In genomic region chr17:51103451-51103850, GRCh38 we compare ENCODE assay signal across 13 cellular contexts. TPM values are rescaled to one million over a fixed set of nuclear protein-coding genes. Genes with fewer than 3 reads are reported as not detected.
DNase-seq lines count a peak whose midpoint lies in the region; ATAC-seq, FAIRE-seq and TF ChIP-seq lines count a peak whose summit lies in the region.
"Had no signal": no experiment of that assay in that cellular context is flagged by ENCODE, and none has a peak within 500 bp of the region (broad histone marks: within the 10 kb centered on the region; RNA-seq: fewer than 3 reads in every experiment).

No MANE protein-coding gene starts in this region.

- no peak for ATAC-seq in WTC11
- no peak for ATAC-seq in GM21529 (IDR thresholded peaks at IDR 0.05; ENCODE audit: unreplicated experiment)
- no peak for ATAC-seq in foreskin keratinocyte

- H3K4me2 ChIP-seq in osteoblast (ENCODE audit: insufficient read depth, low read length) = peak overlapping the region; percentile 59
- H3K4me2 ChIP-seq: SK-N-SH had no signal

- H3K4me3 ChIP-seq in kidney (ENCODE audit: low read length in 2 of 2) = peak overlapping the region in 1 of 2 donors; percentile 11
- H3K4me3 ChIP-seq in osteoblast (ENCODE audit: insufficient read depth, low read length) = peak overlapping the region; percentile 10
- no peak overlapping the region for H3K4me3 ChIP-seq in H7 (ENCODE audit: insufficient read depth, low read depth, low read length)

- H3K9me3 ChIP-seq in kidney (ENCODE audit: control insufficient read depth in 1 of 2, low read length in 2 of 2) (no peaks in the 10 kb centered on the region), osteoblast (ENCODE audit: low read depth, low read length) (no peaks in the 10 kb centered on the region)
- H3K9me3 ChIP-seq: SK-N-SH had no signal

- peak overlapping the region; percentile 64; the same call in 1 of the 2 replicates for H3K27ac Mint-ChIP-seq in WTC11

- H3K27ac ChIP-seq in kidney (ENCODE audit: low read depth in 2 of 2, low read length in 2 of 2) = peak overlapping the region; percentile 32 to 35
- peak overlapping the region; percentile 40 for H3K27ac ChIP-seq in osteoblast (ENCODE audit: low read depth, low read length)
- H3K27ac ChIP-seq in foreskin keratinocyte = no peak overlapping the region

- peaks cover 92% of the 10 kb centered on the region for H3K79me2 ChIP-seq in osteoblast (ENCODE audit: insufficient read depth, low read length)

- H3K4me1 ChIP-seq in kidney (ENCODE audit: control insufficient read depth in 1 of 2, insufficient read depth in 1 of 2, low read depth in 1 of 2, low read length in 2 of 2) = peaks cover 14 to 20% of the 10 kb centered on the region in 2 donors
- H3K4me1 ChIP-seq in osteoblast (ENCODE audit: insufficient read depth, low read length) = peaks cover 17% of the 10 kb centered on the region
- H3K4me1 ChIP-seq in foreskin keratinocyte = no peaks in the 10 kb centered on the region

- POLR2A ChIA-PET in WTC11 (lab: Charles Lee) = no interaction called here
- POLR2A ChIA-PET in GM10248 (lab: Yijun Ruan, JAX) = no interaction called here

- H3K27me3 Mint-ChIP-seq in WTC11 (ENCODE audit: low read depth) = no peaks in the 10 kb centered on the region

- no peaks in the 10 kb centered on the region for H3K4me1 Mint-ChIP-seq in WTC11

- no peaks in the 10 kb centered on the region for H3K36me3 Mint-ChIP-seq in WTC11

- CTCF ChIA-PET in WTC11 (lab: Charles Lee) = no interaction called here
- CTCF ChIA-PET in GM10248 (lab: Yijun Ruan, JAX) = interaction anchor here (1.5 kb wide), 1 partner anchor 15 kb away, joined by 3 read pairs; no protein-coding TSS in a partner anchor

- no peak for FAIRE-seq in kidney (lab: Jason Lieb, UNC)
- FAIRE-seq: GM12892 had no signal

- intact Hi-C loops in kidney (cut with DNase I) = no loop called here

- H4K20me1 ChIP-seq in osteoblast (ENCODE audit: insufficient read depth, low read length) = peaks cover 27% of the 10 kb centered on the region

- H2AFZ ChIP-seq in osteoblast (ENCODE audit: low read length) = no peak overlapping the region

- peaks cover 0 to 2% of the 10 kb centered on the region in 2 donors for H3K36me3 ChIP-seq in kidney (ENCODE audit: control insufficient read depth in 1 of 2, insufficient read depth in 2 of 2, low read length in 2 of 2)
- H3K36me3 ChIP-seq in osteoblast (ENCODE audit: insufficient read depth, low read length) = no peaks in the 10 kb centered on the region
- H3K36me3 ChIP-seq in H7 (replicated peaks; ENCODE audit: control insufficient read depth, insufficient read depth, low read length) = no peaks in the 10 kb centered on the region

- H3K9ac ChIP-seq in kidney (ENCODE audit: low read length in 2 of 2) = no peak overlapping the region
- H3K9ac ChIP-seq: SK-N-SH had no signal

- no peak for TF ChIP-seq CTCF in WTC11 (IDR thresholded peaks at IDR 0.05)
- no peak for TF ChIP-seq CTCF in kidney (IDR thresholded peaks at IDR 0.05; ENCODE audit: borderline replicate concordance, extremely low read depth, insufficient read depth)
- TF ChIP-seq CTCF in osteoblast (IDR thresholded peaks at IDR 0.05; ENCODE audit: extremely low read depth, low read depth, low read length) = no peak
- TF ChIP-seq CTCF in foreskin keratinocyte (conservative IDR thresholded peaks at IDR 0.05) = no peak
- TF ChIP-seq CTCF in GM10248 (IDR thresholded peaks at IDR 0.05; ENCODE audit: control extremely low read depth, extremely low read depth, low read depth, missing control alignments) = no peak

- H3K4me3 Mint-ChIP-seq in WTC11 = no peak overlapping the region

- peak; percentile 38 for DNase-seq in DMS79 (lab: John Stamatoyannopoulos, UW)
- DNase-seq in WTC11 (ENCODE audit: low spot score) = no peak
- no peak for DNase-seq in kidney
- no peak for DNase-seq in osteoblast (ENCODE audit: insufficient read length, low spot score, missing footprints)
- no peak for DNase-seq in foreskin keratinocyte
- no peak for DNase-seq in GM10248 (ENCODE audit: extremely low spot score)
- no peak for DNase-seq in H7
- DNase-seq: cerebellar nuclear complex, GDM1, NCI-H1417 treated with DMSO at 0.1 percent for 48 hours, SK-N-SH had no signal

- H3K27me3 ChIP-seq in osteoblast (ENCODE audit: insufficient read depth, low read length) = no peaks in the 10 kb centered on the region
- H3K27me3 ChIP-seq in foreskin keratinocyte = no peaks in the 10 kb centered on the region
- no peaks in the 10 kb centered on the region for H3K27me3 ChIP-seq in H7 (ENCODE audit: control insufficient read depth, insufficient read depth, low read length)

- no peaks in the 10 kb centered on the region for H3K9me3 Mint-ChIP-seq in WTC11

TF ChIP-seq in WTC11, 78 proteins besides CTCF, POLR2A, EP300 and RAD21 (continues in another document):
- TF ChIP-seq, protein P1, sequence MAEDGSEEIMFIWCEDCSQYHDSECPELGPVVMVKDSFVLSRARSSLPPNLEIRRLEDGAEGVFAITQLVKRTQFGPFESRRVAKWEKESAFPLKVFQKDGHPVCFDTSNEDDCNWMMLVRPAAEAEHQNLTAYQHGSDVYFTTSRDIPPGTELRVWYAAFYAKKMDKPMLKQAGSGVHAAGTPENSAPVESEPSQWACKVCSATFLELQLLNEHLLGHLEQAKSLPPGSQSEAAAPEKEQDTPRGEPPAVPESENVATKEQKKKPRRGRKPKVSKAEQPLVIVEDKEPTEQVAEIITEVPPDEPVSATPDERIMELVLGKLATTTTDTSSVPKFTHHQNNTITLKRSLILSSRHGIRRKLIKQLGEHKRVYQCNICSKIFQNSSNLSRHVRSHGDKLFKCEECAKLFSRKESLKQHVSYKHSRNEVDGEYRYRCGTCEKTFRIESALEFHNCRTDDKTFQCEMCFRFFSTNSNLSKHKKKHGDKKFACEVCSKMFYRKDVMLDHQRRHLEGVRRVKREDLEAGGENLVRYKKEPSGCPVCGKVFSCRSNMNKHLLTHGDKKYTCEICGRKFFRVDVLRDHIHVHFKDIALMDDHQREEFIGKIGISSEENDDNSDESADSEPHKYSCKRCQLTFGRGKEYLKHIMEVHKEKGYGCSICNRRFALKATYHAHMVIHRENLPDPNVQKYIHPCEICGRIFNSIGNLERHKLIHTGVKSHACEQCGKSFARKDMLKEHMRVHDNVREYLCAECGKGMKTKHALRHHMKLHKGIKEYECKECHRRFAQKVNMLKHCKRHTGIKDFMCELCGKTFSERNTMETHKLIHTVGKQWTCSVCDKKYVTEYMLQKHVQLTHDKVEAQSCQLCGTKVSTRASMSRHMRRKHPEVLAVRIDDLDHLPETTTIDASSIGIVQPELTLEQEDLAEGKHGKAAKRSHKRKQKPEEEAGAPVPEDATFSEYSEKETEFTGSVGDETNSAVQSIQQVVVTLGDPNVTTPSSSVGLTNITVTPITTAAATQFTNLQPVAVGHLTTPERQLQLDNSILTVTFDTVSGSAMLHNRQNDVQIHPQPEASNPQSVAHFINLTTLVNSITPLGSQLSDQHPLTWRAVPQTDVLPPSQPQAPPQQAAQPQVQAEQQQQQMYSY (CRISPR knock-in tag; IDR thresholded peaks at IDR 0.05) = no peak
- TF ChIP-seq ZNF138 (CRISPR knock-in tag; conservative IDR thresholded peaks at IDR 0.05) (no peak), SOX15 (CRISPR knock-in tag; IDR thresholded peaks at IDR 0.05) (no peak), ATF1 (CRISPR knock-in tag; IDR thresholded peaks at IDR 0.05) (no peak), ZSCAN18 (CRISPR knock-in tag; IDR thresholded peaks at IDR 0.05) (no peak), ZBTB21 (CRISPR knock-in tag; IDR thresholded peaks at IDR 0.05; ENCODE audit: borderline replicate concordance) (no peak), IRF1 (CRISPR knock-in tag; IDR thresholded peaks at IDR 0.05) (no peak), ESRRA (CRISPR knock-in tag; IDR thresholded peaks at IDR 0.05; ENCODE audit: borderline replicate concordance) (no peak), SMAD3 (CRISPR knock-in tag; IDR thresholded peaks at IDR 0.05; ENCODE audit: borderline replicate concordance) (no peak)

RNA-seq across cellular contexts. Expression of gene SPAG9, which starts 17.2 kb away (rescaled TPM):
- total RNA-seq in WTC11 (2021) (39.6 to 51.9 TPM (median 41.4 TPM) in 3 replicates), kidney (93.3 TPM), osteoblast (175 and 192 TPM in 2 replicates), foreskin keratinocyte (56.6 and 57.2 TPM in 2 replicates)
- polyA plus RNA-seq in kidney (ENCODE audit: insufficient read depth, low read depth, low replicate concordance) (15.4 TPM), foreskin keratinocyte (10.5 and 12.6 TPM in 2 replicates)
- total RNA-seq in H7 (2014; rRNA removed; shearing (Covaris generic)) = 29.8 and 42.0 TPM in 2 replicates

RNA-seq across cellular contexts. Expression of gene NME1, which starts 49.9 kb away (rescaled TPM):
- total RNA-seq in WTC11 (2021) = 210 to 238 TPM (median 210 TPM) in 3 replicates
- total RNA-seq in kidney = 55.9 TPM
- polyA plus RNA-seq in kidney (ENCODE audit: insufficient read depth, low read depth, low replicate concordance) = 112 TPM
- total RNA-seq in osteoblast = 53.6 and 58.6 TPM in 2 replicates
- total RNA-seq in foreskin keratinocyte = 326 and 368 TPM in 2 replicates
- 458 and 507 TPM in 2 replicates for polyA plus RNA-seq in foreskin keratinocyte
- total RNA-seq in H7 (2014; rRNA removed; shearing (Covaris generic)) = 168 and 211 TPM in 2 replicates
